22 cellular contexts compared by ENCODE assay signal in the genomic region with DNA sequence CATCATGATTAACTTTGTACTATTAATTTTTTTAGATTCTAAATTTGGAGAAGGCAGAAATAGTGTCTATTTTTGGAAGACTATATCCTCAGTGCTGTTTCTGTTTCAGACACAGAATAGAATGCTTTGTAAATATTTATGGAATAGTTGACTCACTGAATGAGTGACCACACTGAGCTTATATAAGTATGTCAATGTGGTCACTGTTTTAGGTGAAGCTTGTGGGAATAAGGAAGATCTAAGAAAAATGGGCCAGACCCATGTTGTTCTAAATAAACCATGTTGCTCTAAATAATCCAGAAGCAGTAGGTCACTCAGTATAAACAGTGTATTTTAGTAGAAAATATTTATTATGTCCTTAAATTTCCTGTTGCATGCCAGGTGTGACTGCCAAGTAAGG. TPM values are rescaled to one million over a fixed set of nuclear protein-coding genes. Genes with fewer than 3 reads are reported as not detected.
"Had no signal": no experiment of that assay in that cellular context is flagged by ENCODE, and none has a peak within 500 bp of the region (broad histone marks: within the 10 kb centered on the region; RNA-seq: fewer than 3 reads in every experiment).

No MANE protein-coding gene starts in this region.

- H3K36me3 ChIP-seq: gastrocnemius medialis, left lung, neural progenitor cell, transverse colon, vagina had no signal

- FAIRE-seq: endometrium, keratinocyte had no signal

- H3K9ac ChIP-seq: neural progenitor cell had no signal

- H3K4me1 ChIP-seq: gastrocnemius medialis, left lung, neural progenitor cell, transverse colon, vagina had no signal

- DNase-seq: activated T-cell treated with anti-CD3 and anti-CD28 coated beads, Interleukin-2, amount 50 U/mL, for 1 hour; amniotic stem cell; effector CD4-positive, alpha-beta T cell; erythroblast; gastrocnemius medialis; head of caudate nucleus; left lung; naive thymus-derived CD8-positive, alpha-beta T cell; right cardiac atrium; stimulated activated CD4-positive, alpha-beta T cell treated with anti-CD3 and anti-CD28 coated beads, Interleukin-2, amount 100 ng/mL, for 24 hours; T-helper 9 cell; transverse colon had no signal

- H2AFZ ChIP-seq: neural progenitor cell had no signal

- ATAC-seq: activated T-helper 17 cell treated with anti-CD3 and anti-CD28 coated beads, Interleukin-2, amount 50 U/mL, for 72 hours; gastrocnemius medialis; left lung; naive thymus-derived CD8-positive, alpha-beta T cell; right cardiac atrium; stimulated activated memory B cell treated with anti-CD40 and anti-IgM and Interleukin-4, amounts not matched to agents 10 μg/mL and 1 μg/mL and 100 μg/mL, for 72 hours; WTC11 had no signal

- H3K27ac ChIP-seq: gastrocnemius medialis, left lung, neural progenitor cell, skin epidermis, transverse colon, vagina had no signal

- H3K27me3 ChIP-seq: gastrocnemius medialis, left lung, neural progenitor cell, transverse colon, vagina had no signal

- H3K4me2 ChIP-seq: neural progenitor cell had no signal

- H3K9me3 ChIP-seq: gastrocnemius medialis, left lung, transverse colon, vagina had no signal

- H3K4me3 ChIP-seq: gastrocnemius medialis, left lung, neural progenitor cell, skin epidermis, transverse colon, vagina had no signal

RNA-seq across cellular contexts. Expression of a gene that starts 45.5 kb away (rescaled TPM):
- total RNA-seq: activated T-helper 17 cell treated with anti-CD3 and anti-CD28 coated beads, Interleukin-2, amount 50 U/mL, for 72 hours; naive thymus-derived CD8-positive, alpha-beta T cell; osteoblast; T-helper 1 cell treated with Interleukin-12 subunit alpha and Interleukin-12 subunit beta and Interleukin-4 antibody, amounts not matched to agents 30 ng/mL and 1 ng/mL, for 36 hours had no signal
- polyA plus RNA-seq: keratinocyte; naive thymus-derived CD8-positive, alpha-beta T cell had no signal
